8 cellular contexts compared by ENCODE assay signal in the genomic region with DNA sequence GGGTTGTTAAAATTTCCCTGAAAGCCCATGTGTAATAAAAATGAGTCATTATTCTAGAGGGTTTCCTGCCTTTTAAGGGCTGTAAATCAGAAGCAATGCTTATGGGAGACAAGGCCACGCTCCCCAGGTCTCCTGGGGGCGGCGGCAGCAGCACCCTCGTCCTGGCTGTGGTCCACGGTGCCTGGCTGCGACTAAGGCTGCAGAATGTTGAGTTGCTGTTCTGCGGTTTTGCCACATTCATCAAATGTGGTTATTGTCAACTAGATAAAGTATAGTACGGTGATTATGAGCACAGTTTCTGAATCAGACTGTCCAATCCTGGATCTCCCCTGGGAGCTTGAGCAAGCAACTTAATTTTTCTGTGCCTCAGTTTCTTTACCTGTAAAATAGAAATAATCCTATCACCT.
DNase-seq lines count a peak whose midpoint lies in the region; ATAC-seq, FAIRE-seq and TF ChIP-seq lines count a peak whose summit lies in the region.

No MANE protein-coding gene starts in this region.

- in situ Hi-C loops in GM13976 (cut with MboI; ENCODE audit: low sequenced_read_pairs, unreplicated experiment): no loop called here

- FAIRE-seq in D721Med (lab: Jason Lieb, UNC): no peak

- DNase-seq in GM13976 (ENCODE audit: low spot score): peak; percentile 57
- DNase-seq in HK-2 (ENCODE audit: unreplicated experiment): peak; percentile 36
- DNase-seq in activated CD4-positive, alpha-beta T cell treated with anti-CD3 and anti-CD28 coated beads, Interleukin-2, amount 50 U/mL, for 4 hours: peak; percentile 65 to 78
- peak; percentile 36 to 37 for DNase-seq in foreskin fibroblast
- no peak for DNase-seq in D721Med (ENCODE audit: insufficient read length, low spot score)
- DNase-seq in coronary artery (ENCODE audit: low spot score): no peak
- DNase-seq in hippocampal formation (lab: John Stamatoyannopoulos, UW): no peak

- no peak overlapping the region for H3K4me3 ChIP-seq in foreskin fibroblast (ENCODE audit: low read depth in 1 of 2, low read length in 2 of 2)
- no peak overlapping the region for H3K4me3 ChIP-seq in coronary artery

- no peak for ATAC-seq in HG03196 (IDR thresholded peaks at IDR 0.05; ENCODE audit: unreplicated experiment)

- no peak for TF ChIP-seq CTCF in GM13976 (IDR thresholded peaks at IDR 0.05; ENCODE audit: borderline replicate concordance, control extremely low read depth, extremely low read depth, insufficient read depth, missing control alignments)
- TF ChIP-seq CTCF in foreskin fibroblast (IDR thresholded peaks at IDR 0.05; ENCODE audit: low read depth, low read length): no peak
- no peak for TF ChIP-seq CTCF in D721Med (IDR thresholded peaks at IDR 0.05; ENCODE audit: insufficient read depth, missing control alignments)
- no peak for TF ChIP-seq CTCF in coronary artery (IDR thresholded peaks at IDR 0.05)

- H3K27ac ChIP-seq in coronary artery: no peak overlapping the region

Comparison
In these comparisons a context has a peak if more than half of its experiments do, and no peak if none do; other contexts are left out.
1. DNase-seq: peak in GM13976 (single experiment), HK-2 (single experiment), activated CD4-positive, alpha-beta T cell treated with anti-CD3 and anti-CD28 coated beads, Interleukin-2, amount 50 U/mL, for 4 hours (2 of 2) and foreskin fibroblast (2 of 2); none in D721Med (single experiment), coronary artery (single experiment) and hippocampal formation (0 of 2).